Comparison of ENCODE assay signal across 10 cellular contexts in genomic region chr17:63537991-63538692, GRCh38. TPM values are rescaled to one million over a fixed set of nuclear protein-coding genes. Genes with fewer than 3 reads are reported as not detected.
DNase-seq lines count a peak whose midpoint lies in the region; ATAC-seq and TF ChIP-seq lines count a peak whose summit lies in the region.
"Had no signal": no experiment of that assay in that cellular context is flagged by ENCODE, and none has a peak within 500 bp of the region (broad histone marks: within the 10 kb centered on the region; RNA-seq: fewer than 3 reads in every experiment).

No MANE protein-coding gene starts in this region.

- H3K36me3 Mint-ChIP-seq in nephron progenitor cell (ENCODE audit: low read depth) (no peaks in the 10 kb centered on the region), HFFc6 (ENCODE audit: low read depth) (no peaks in the 10 kb centered on the region)

- DNase-seq in EL (peak; percentile 12), NCI-H2107 treated with DMSO at 0.1 percent for 48 hours (lab: John Stamatoyannopoulos, UW; ENCODE audit: unreplicated experiment) (peak; percentile 24), body of pancreas (no peak), nephron progenitor cell (peak; percentile 38), NCI-H2171 (lab: John Stamatoyannopoulos, UW) (no peak), HFFc6 (no peak), GM03348 (ENCODE audit: low spot score) (no peak), GM19238 (ENCODE audit: insufficient read length, low spot score) (no peak)
- DNase-seq: NCI-H2081 treated with DMSO at 0.1 percent for 48 hours had no signal

- H3K36me3 ChIP-seq in body of pancreas (replicated peaks in 1 of 2; ENCODE audit: insufficient read depth in 1 of 2, low read depth in 2 of 2), result no peaks in the 10 kb centered on the region

- TF ChIP-seq POLR2A in body of pancreas (IDR thresholded peaks at IDR 0.05), result no peak

- no peak for TF ChIP-seq CTCF in body of pancreas (IDR thresholded peaks at IDR 0.05)
- no peak for TF ChIP-seq CTCF in nephron progenitor cell (IDR thresholded peaks at IDR 0.05)
- no peak for TF ChIP-seq CTCF in HFFc6 (IDR thresholded peaks at IDR 0.05)

- H3K27me3 Mint-ChIP-seq in nephron progenitor cell (ENCODE audit: low read depth, poor library complexity), result peaks cover 54% of the 10 kb centered on the region
- peaks cover 59% of the 10 kb centered on the region for H3K27me3 Mint-ChIP-seq in HFFc6 (ENCODE audit: insufficient read depth)

- H3K27ac Mint-ChIP-seq in nephron progenitor cell (no peak overlapping the region), HFFc6 (no peak overlapping the region)

- ATAC-seq in body of pancreas, result peak; percentile 19

- H3K27ac ChIP-seq in body of pancreas, result no peak overlapping the region

- H3K4me1 ChIP-seq in body of pancreas, result peaks cover 12% of the 10 kb centered on the region

- WGBS in body of pancreas, 2 donors, result 10% methylated on average over 61 of the region's 62 CpGs; no CpG with 5 or more reads in 1 of the 2 donors

- H3K4me3 Mint-ChIP-seq in nephron progenitor cell, result no peak overlapping the region
- no peak overlapping the region for H3K4me3 Mint-ChIP-seq in HFFc6

- intact Hi-C loops in body of pancreas (cut with DNase I), result no loop called here

- peaks cover 0 to 10% of the 10 kb centered on the region in 2 donors for H3K27me3 ChIP-seq in body of pancreas

- no peak overlapping the region for H3K4me3 ChIP-seq in body of pancreas

- H3K9me3 Mint-ChIP-seq in nephron progenitor cell (no peaks in the 10 kb centered on the region), HFFc6 (no peaks in the 10 kb centered on the region)

- peaks cover 19% of the 10 kb centered on the region for H3K4me1 Mint-ChIP-seq in nephron progenitor cell
- H3K4me1 Mint-ChIP-seq in HFFc6 (ENCODE audit: low read depth), result no peaks in the 10 kb centered on the region; the same call in 1 of the 2 replicates

- H3K9me3 ChIP-seq in body of pancreas, result no peaks in the 10 kb centered on the region

RNA-seq across cellular contexts. Expression of gene DCAF7, which starts 12.1 kb away (rescaled TPM):
- total RNA-seq in body of pancreas, result 10 to 100 TPM; 16.8 to 16.9 TPM
- total RNA-seq in HFFc6 (2021; fragmentation: NEBNext Ultra II Directional; extraction: Animal tissue kit (Norgen Biotek cat#: 25700)), result 10 to 100 TPM; 58.6 to 67.0 (median 63.3) TPM

RNA-seq across cellular contexts. Expression of gene KCNH6, which starts 15.0 kb away (rescaled TPM):
- under 1 TPM in 1 of 2 donors, not detected in 1; 0.78 TPM for total RNA-seq in body of pancreas
- not detected for total RNA-seq in HFFc6 (2021; fragmentation: NEBNext Ultra II Directional; extraction: Animal tissue kit (Norgen Biotek cat#: 25700))
- total RNA-seq: frontal cortex had no signal

Comparison
In these comparisons a context has a peak if more than half of its experiments do, and no peak if none do; other contexts are left out.
1. DNase-seq: peak in EL (single experiment), NCI-H2107 treated with DMSO at 0.1 percent for 48 hours (single experiment) and nephron progenitor cell (single experiment); none in body of pancreas (0 of 4), NCI-H2171 (single experiment), HFFc6 (single experiment), GM03348 (single experiment) and GM19238 (single experiment).